ENCODE assay signal across 20 cellular contexts in the genomic region with DNA sequence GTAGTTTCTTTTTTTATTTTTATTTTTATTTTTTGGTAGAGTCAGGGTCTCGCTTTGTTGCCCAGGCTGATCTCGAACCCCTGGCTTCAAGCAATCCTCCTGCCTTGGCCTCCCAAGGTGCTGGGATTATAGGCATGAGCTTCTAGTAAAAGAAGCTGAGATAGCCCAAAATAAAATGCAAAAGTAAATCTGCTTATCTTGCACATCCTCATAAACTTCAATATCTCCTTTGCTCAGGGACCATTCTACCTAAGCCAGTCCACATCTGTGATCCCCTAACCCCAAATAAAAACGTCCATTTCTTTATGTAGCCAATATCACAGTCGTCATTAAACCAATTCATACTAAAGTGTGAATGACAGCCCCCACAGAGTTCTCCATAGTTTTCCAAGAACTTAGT. TPM values are rescaled to one million over a fixed set of nuclear protein-coding genes. Genes with fewer than 3 reads are reported as not detected.
A peak's percentile ranks its signal among the peaks of the same experiment; 100 is the strongest.
DNase-seq lines count a peak whose midpoint lies in the region; ATAC-seq and TF ChIP-seq lines count a peak whose summit lies in the region.
"Had no signal": no experiment of that assay in that cellular context is flagged by ENCODE, and none has a peak within 500 bp of the region (broad histone marks: within the 10 kb centered on the region; RNA-seq: fewer than 3 reads in every experiment).

No MANE protein-coding gene starts in this region.

- peaks cover 3% of the 10 kb centered on the region for H3K36me3 Mint-ChIP-seq in brain

- H3K27me3 ChIP-seq in left ventricle myocardium inferior (ENCODE audit: low read depth) = no peaks in the 10 kb centered on the region
- H3K27me3 ChIP-seq: BLaER1 treated with 17β-estradiol and CSF1 and Interleukin-3, amounts not matched to agents 10 nM and 100 nM had no signal

- intact Hi-C loops in left ventricle myocardium inferior (cut with micrococcal nuclease) (no loop called here), Right ventricle myocardium superior (cut with DNase I) (no loop called here)

- H3K27me3 Mint-ChIP-seq in brain = no peaks in the 10 kb centered on the region
- H3K27me3 Mint-ChIP-seq: B cell, IgD-negative memory B cell had no signal

- H3K9ac ChIP-seq in SK-N-MC (ENCODE audit: insufficient read length) = no peak overlapping the region
- H3K9ac ChIP-seq: BLaER1 treated with 17β-estradiol and CSF1 and Interleukin-3, amounts not matched to agents 10 nM and 100 nM had no signal

- H3K36me3 ChIP-seq in left ventricle myocardium inferior (no peaks in the 10 kb centered on the region), SK-N-MC (ENCODE audit: insufficient read depth, low read length) (no peaks in the 10 kb centered on the region)

- no peak overlapping the region for H3K4me3 ChIP-seq in left ventricle myocardium inferior
- no peak overlapping the region for H3K4me3 ChIP-seq in SK-N-MC
- H3K4me3 ChIP-seq: BLaER1 treated with 17β-estradiol and CSF1 and Interleukin-3, amounts not matched to agents 10 nM and 100 nM had no signal

- peaks cover 76% of the 10 kb centered on the region for H3K4me1 Mint-ChIP-seq in brain

- H3K9me3 ChIP-seq in left ventricle myocardium inferior (replicated peaks) = no peaks in the 10 kb centered on the region
- no peaks in the 10 kb centered on the region for H3K9me3 ChIP-seq in SK-N-MC (ENCODE audit: low read depth, low read length)

- H3K27ac ChIP-seq in left ventricle myocardium inferior (replicated peaks) = peak overlapping the region; percentile 84
- H3K27ac ChIP-seq in SK-N-MC = peak overlapping the region; percentile 90; the same call in 1 of the 2 replicates
- H3K27ac ChIP-seq in temporal lobe (ENCODE audit: low read depth, low read length) = peak overlapping the region; percentile 38
- H3K27ac ChIP-seq: BLaER1 treated with 17β-estradiol and CSF1 and Interleukin-3, amounts not matched to agents 10 nM and 100 nM had no signal

- DNase-seq in left ventricle myocardium inferior (no peak), Right ventricle myocardium superior (no peak), SK-N-MC (ENCODE audit: low read depth, low spot score) (no peak), hypothalamus (lab: John Stamatoyannopoulos, UW) (no peak), SKM-1 (lab: John Stamatoyannopoulos, UW; ENCODE audit: unreplicated experiment) (no peak), GM19240 (ENCODE audit: insufficient read length, low spot score) (no peak)
- DNase-seq: 8988T; Calu3; CD8-positive, alpha-beta T cell; DMS79 treated with DMSO at 0.1 percent for 48 hours; GF-D8; GOT3; H7; HFFc6 had no signal

- peaks cover 85% of the 10 kb centered on the region for H3K4me1 ChIP-seq in left ventricle myocardium inferior

- TF ChIP-seq CTCF in left ventricle myocardium inferior (IDR thresholded peaks at IDR 0.05; ENCODE audit: borderline replicate concordance) (no peak), brain (conservative IDR thresholded peaks at IDR 0.05) (no peak)

- ATAC-seq in Right ventricle myocardium superior (ENCODE audit: poor library complexity) = no peak
- ATAC-seq: CD8-positive, alpha-beta T cell; HCT116 had no signal

- H3K9me3 Mint-ChIP-seq in brain = no peaks in the 10 kb centered on the region
- H3K9me3 Mint-ChIP-seq: CD8-positive, alpha-beta T cell; HFFc6; IgD-negative memory B cell had no signal

- H3K27ac Mint-ChIP-seq in brain = peak overlapping the region in 3 of 5 experiments; percentile 89 to 93 (median 91)
- H3K27ac Mint-ChIP-seq: B cell; CD8-positive, alpha-beta T cell; HFFc6; IgD-negative memory B cell had no signal

- peak overlapping the region in 1 of 5 experiments; percentile 65 for H3K4me3 Mint-ChIP-seq in brain
- H3K4me3 Mint-ChIP-seq: B cell; CD8-positive, alpha-beta T cell; HFFc6; IgD-negative memory B cell had no signal

RNA-seq across cellular contexts. Expression of a gene that starts 36.3 kb away (rescaled TPM):
- total RNA-seq in left ventricle myocardium inferior (29.8 TPM), Right ventricle myocardium superior (29.1 TPM), temporal lobe (7.1 TPM)
- polyA plus RNA-seq in brain (ENCODE audit: insufficient read depth, low read depth, low replicate concordance) = 36.2 TPM

Comparison
In these comparisons a context has a peak if more than half of its experiments do, and no peak if none do; other contexts are left out.
1. H3K27ac ChIP-seq: peak in every context shown above with its lines; median percentile 90 in SK-N-MC; 84 in left ventricle myocardium inferior; 38 in temporal lobe.